ENCODE assay signal across 31 cellular contexts in genomic region chr1:68620575-68620974, GRCh38.
"Had no signal": no experiment of that assay in that cellular context is flagged by ENCODE, and none has a peak within 500 bp of the region (broad histone marks: within the 10 kb centered on the region; RNA-seq: fewer than 3 reads in every experiment).

No MANE protein-coding gene starts in this region.

- H3K4me2 ChIP-seq: smooth muscle cell had no signal

- H3K27ac Mint-ChIP-seq: dendritic cell treated with granulocyte-macrophage colony-stimulating factor and Interleukin-4, amounts not matched to agents 40 ng/mL and 50 ng/mL, for 4 days; naive thymus-derived CD4-positive, alpha-beta T cell; nephron; progenitor cell of endocrine pancreas had no signal

- H3K4me3 Mint-ChIP-seq: dendritic cell treated with granulocyte-macrophage colony-stimulating factor and Interleukin-4, amounts not matched to agents 40 ng/mL and 50 ng/mL, for 4 days; naive thymus-derived CD4-positive, alpha-beta T cell; nephron had no signal

- H3K27ac ChIP-seq: colonic mucosa, esophagus squamous epithelium, heart right ventricle, left lung, pancreas, stomach, thyroid gland, vagina had no signal

- ATAC-seq: heart right ventricle; left cardiac atrium; left lung; naive thymus-derived CD4-positive, alpha-beta T cell; pancreas; sciatic nerve had no signal

- H3K27me3 ChIP-seq: colonic mucosa, esophagus squamous epithelium, heart right ventricle, left lung, pancreas, stomach, thyroid gland, vagina had no signal

- H3K36me3 ChIP-seq: colonic mucosa, esophagus squamous epithelium, heart right ventricle, left lung, pancreas, stomach, thyroid gland, vagina had no signal

- H3K4me1 ChIP-seq: colonic mucosa, left lung, pancreas, stomach, thyroid gland, vagina had no signal

- H3K9me3 ChIP-seq: colonic mucosa, pancreas, thyroid gland, vagina had no signal

- H3K27me3 Mint-ChIP-seq: dendritic cell treated with granulocyte-macrophage colony-stimulating factor and Interleukin-4, amounts not matched to agents 40 ng/mL and 50 ng/mL, for 4 days; progenitor cell of endocrine pancreas had no signal

- H3K4me3 ChIP-seq: colonic mucosa, esophagus squamous epithelium, heart right ventricle, left lung, pancreas, smooth muscle cell, stomach, thyroid gland, vagina had no signal

- FAIRE-seq: endometrium, islet of Langerhans, pancreas had no signal

- DNase-seq: colonic mucosa; effector memory CD4-positive, alpha-beta T cell; erythroblast; esophagus squamous epithelium; foreskin melanocyte; glutamatergic neuron; heart right ventricle; hippocampal formation; left cardiac atrium; left lung; mesenchymal stem cell; midbrain; naive thymus-derived CD4-positive, alpha-beta T cell; nucleus accumbens; pancreas; stimulated activated CD4-positive, alpha-beta T cell treated with anti-CD3 and anti-CD28 coated beads, Interleukin-12 subunit alpha, Interleukin-12 subunit beta, amount 100 ng/mL, for 4 hours; stimulated activated CD4-positive, alpha-beta T cell treated with anti-CD3 and anti-CD28 coated beads, Interleukin-1b, Interleukin-23, amount 100 ng/mL, for 48 hours; stimulated activated CD4-positive, alpha-beta T cell treated with anti-CD3 and anti-CD28 coated beads, Interleukin-4, amount 100 ng/mL, for 1 hour; stimulated activated CD8-positive, alpha-beta memory T cell treated with anti-CD3 and anti-CD28 coated beads, Interleukin-4, amount 100 ng/mL, for 48 hours; stimulated activated naive CD4-positive, alpha-beta T cell treated with Interleukin-2 at 50 U/mL for 16 hours; stomach; thyroid gland; trophoblast cell had no signal

- H3K4me1 Mint-ChIP-seq: naive thymus-derived CD4-positive, alpha-beta T cell had no signal
